Comparison of ENCODE assay signal across 8 cellular contexts in the genomic region with DNA sequence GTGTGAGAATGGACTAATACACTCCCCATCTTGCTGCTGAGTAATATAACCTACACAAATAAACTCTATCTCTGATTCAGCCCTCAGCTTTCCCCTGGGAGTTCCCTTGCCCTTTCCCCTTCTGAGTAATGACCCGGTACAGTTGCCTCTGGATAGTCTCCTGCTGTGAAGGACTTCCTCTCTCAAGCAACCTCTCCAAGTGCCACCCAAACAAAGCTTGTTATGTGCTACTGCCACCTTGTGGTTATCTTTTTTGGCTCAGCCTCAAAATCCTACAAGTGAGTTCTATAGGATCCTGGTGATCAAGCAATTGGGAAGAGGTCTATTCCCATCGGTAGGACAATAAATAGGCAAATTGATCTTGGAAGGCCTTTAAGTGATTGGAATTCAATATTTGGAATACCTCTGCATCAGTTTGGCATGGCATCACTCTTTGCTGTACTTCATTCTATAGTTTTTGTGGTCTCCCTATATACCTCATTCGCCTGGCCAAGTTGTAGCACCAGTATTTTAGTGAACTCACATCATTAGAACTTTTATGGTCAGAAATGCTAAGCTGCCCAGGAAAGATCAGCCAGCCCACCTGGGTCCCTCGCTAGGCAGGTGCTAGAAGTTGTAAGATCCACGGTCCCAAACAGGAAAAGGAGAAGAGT. TPM values are rescaled to one million over a fixed set of nuclear protein-coding genes. Genes with fewer than 3 reads are reported as not detected.
DNase-seq lines count a peak whose midpoint lies in the region; FAIRE-seq and TF ChIP-seq lines count a peak whose summit lies in the region.

No MANE protein-coding gene starts in this region.

- H3K4me3 ChIP-seq in Loucy (ENCODE audit: low read length, poor library complexity, severe bottlenecking) (no peak overlapping the region), ascending aorta (no peak overlapping the region), right atrium auricular region (no peak overlapping the region), sigmoid colon (no peak overlapping the region)

- WGBS in sigmoid colon, 2 donors: 54 to 61% methylated on average over 5 of the region's 5 CpGs

- no peak for TF ChIP-seq EP300 in sigmoid colon (IDR thresholded peaks at IDR 0.05)

- H3K9me3 ChIP-seq in Loucy (ENCODE audit: insufficient read depth, low read depth, low read length) (no peaks in the 10 kb centered on the region), ascending aorta (peaks cover 4 to 7% of the 10 kb centered on the region in 2 donors), right atrium auricular region (peaks cover 0 to 10% of the 10 kb centered on the region in 2 donors), sigmoid colon (no peaks in the 10 kb centered on the region)

- H3K27ac ChIP-seq in ascending aorta (no peak overlapping the region), right atrium auricular region (no peak overlapping the region), sigmoid colon (no peak overlapping the region)

- TF ChIP-seq CTCF in Loucy (conservative IDR thresholded peaks at IDR 0.05; ENCODE audit: low read length) (peak; percentile 68), ascending aorta (IDR thresholded peaks at IDR 0.05) (peak; percentile 20 to 61 (median 34)), right atrium auricular region (IDR thresholded peaks at IDR 0.05) (peak; percentile 31 to 71), sigmoid colon (IDR thresholded peaks at IDR 0.05) (peak in 3 of 4 experiments; percentile 33 to 52 (median 39))

- H3K4me1 ChIP-seq in Loucy (ENCODE audit: insufficient read depth, low read length, poor library complexity, severe bottlenecking) (no peaks in the 10 kb centered on the region), ascending aorta (no peaks in the 10 kb centered on the region), right atrium auricular region (no peaks in the 10 kb centered on the region), sigmoid colon (no peaks in the 10 kb centered on the region)

- no peaks in the 10 kb centered on the region for H3F3A ChIP-seq in Loucy (ENCODE audit: low read depth)

- H4K20me1 ChIP-seq in Loucy (ENCODE audit: insufficient read depth, low read length, poor library complexity, severe bottlenecking): no peaks in the 10 kb centered on the region

- H3K9me2 ChIP-seq in Loucy (replicated peaks; ENCODE audit: low read depth, low read length): no peaks in the 10 kb centered on the region

- H3K27me3 ChIP-seq in Loucy (ENCODE audit: insufficient read depth, low read length, poor library complexity, severe bottlenecking) (no peaks in the 10 kb centered on the region), ascending aorta (no peaks in the 10 kb centered on the region), right atrium auricular region (no peaks in the 10 kb centered on the region), sigmoid colon (no peaks in the 10 kb centered on the region)

- TF ChIP-seq POLR2A in H54 (IDR thresholded peaks at IDR 0.05; ENCODE audit: low read depth, low read length): no peak
- TF ChIP-seq POLR2A in sigmoid colon (IDR thresholded peaks at IDR 0.05): no peak

- H3K4me2 ChIP-seq in Loucy (ENCODE audit: low read depth, low read length, poor library complexity, severe bottlenecking): no peak overlapping the region

- intact Hi-C loops in ascending aorta (cut with DNase I) (loop anchor here (1.0 kb wide), 1 partner anchor 489 kb away; no protein-coding TSS in a partner anchor), sigmoid colon (cut with DNase I) (loop anchor here (1.0 to 10.0 kb wide), 2 partner anchors 209 to 489 kb away; no protein-coding TSS in a partner anchor)

- H3K79me2 ChIP-seq in Loucy (ENCODE audit: insufficient read depth, low read length): no peaks in the 10 kb centered on the region

- DNase-seq in SIG-M5 treated with dmso at 0.1 percent for 504 hours (lab: John Stamatoyannopoulos, UW; ENCODE audit: unreplicated experiment) (peak; percentile 77), SIG-M5 (lab: John Stamatoyannopoulos, UW) (no peak), H54 (ENCODE audit: insufficient read length, low spot score) (peak; percentile 64), RKO (ENCODE audit: low spot score) (peak; percentile 92), ascending aorta (ENCODE audit: low spot score in 2 of 2) (peak in 1 of 2 donors; percentile 77), right atrium auricular region (ENCODE audit: low spot score) (peak; percentile 64), sigmoid colon (no peak)

- no peak overlapping the region for H3K9ac ChIP-seq in Loucy (ENCODE audit: low read depth, low read length, poor library complexity, severe bottlenecking)

- peak; percentile 96 for FAIRE-seq in H54 (lab: Jason Lieb, UNC)

- H2AFZ ChIP-seq in Loucy (ENCODE audit: low read length): peak overlapping the region; percentile 82

- no peaks in the 10 kb centered on the region for H3K36me3 ChIP-seq in Loucy (ENCODE audit: insufficient read depth, low read length)
- no peaks in the 10 kb centered on the region for H3K36me3 ChIP-seq in ascending aorta
- H3K36me3 ChIP-seq in right atrium auricular region: no peaks in the 10 kb centered on the region
- no peaks in the 10 kb centered on the region for H3K36me3 ChIP-seq in sigmoid colon

RNA-seq across cellular contexts. Expression of gene ZCCHC13, which starts 40.1 kb away (rescaled TPM):
- not detected for total RNA-seq in ascending aorta
- not detected for total RNA-seq in right atrium auricular region
- not detected for total RNA-seq in sigmoid colon
- polyA plus RNA-seq in sigmoid colon: not detected

Comparison
In these comparisons a context has a peak if more than half of its experiments do, and no peak if none do; other contexts are left out.
1. DNase-seq: peak in SIG-M5 treated with dmso at 0.1 percent for 504 hours (single experiment), H54 (single experiment), RKO (single experiment) and right atrium auricular region (single experiment); none in SIG-M5 (single experiment) and sigmoid colon (single experiment).
2. Peak in every context shown above with its lines, with median percentiles within 50 percentile points of each other: CTCF ChIP-seq.